Comparison of ENCODE assay signal across 25 cellular contexts in the genomic region with DNA sequence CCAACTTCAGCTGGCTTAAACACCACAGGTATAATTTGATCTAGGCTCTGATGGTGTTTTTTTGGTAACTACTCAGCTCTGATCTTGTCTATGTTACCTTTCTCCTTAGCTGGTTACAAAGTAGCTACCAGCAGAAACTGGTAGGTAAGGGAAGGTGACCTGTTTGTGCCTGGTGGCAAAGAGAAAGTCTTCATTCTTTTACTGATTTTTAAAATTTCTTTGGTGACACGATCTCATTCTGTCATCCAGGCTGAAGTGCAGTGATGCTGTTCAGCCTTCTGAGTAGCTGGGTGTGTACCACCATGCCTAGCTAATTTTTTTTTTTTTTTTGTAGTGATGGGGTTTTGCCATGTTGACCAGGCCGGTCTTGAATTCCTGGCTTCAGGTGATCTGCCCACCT.
DNase-seq lines count a peak whose midpoint lies in the region; ATAC-seq, FAIRE-seq and TF ChIP-seq lines count a peak whose summit lies in the region.
"Had no signal": no experiment of that assay in that cellular context is flagged by ENCODE, and none has a peak within 500 bp of the region (broad histone marks: within the 10 kb centered on the region; RNA-seq: fewer than 3 reads in every experiment).

No MANE protein-coding gene starts in this region.

- H3K36me3 ChIP-seq in GM12878 (ENCODE audit: control insufficient read depth in 2 of 2, insufficient read depth in 2 of 2, low read length in 1 of 2), result peaks cover 0 to 18% of the 10 kb centered on the region in 2 experiments; a peak in 1 of 4 replicates
- H3K36me3 ChIP-seq: HAP-1, SJSA1 had no signal

- TF ChIP-seq EP300 in GM12878 (IDR thresholded peaks at IDR 0.05; ENCODE audit: borderline replicate concordance in 1 of 2, control insufficient read depth in 1 of 2, low read depth in 2 of 2, low read length in 2 of 2), result no peak

- H3K27me3 Mint-ChIP-seq in HFFc6 (ENCODE audit: insufficient read depth), result no peaks in the 10 kb centered on the region
- H3K27me3 Mint-ChIP-seq: CD4-positive, alpha-beta T cell had no signal

- ATAC-seq in GM12878 (no peak), GM19467 (IDR thresholded peaks at IDR 0.05; ENCODE audit: unreplicated experiment) (no peak)
- peak; percentile 14 for ATAC-seq in stimulated activated effector memory CD8-positive, alpha-beta T cell treated with anti-CD3 and anti-CD28 coated beads, Interleukin-12 subunit alpha, Interleukin-12 subunit beta, amount 100 ng/mL, for 72 hours
- ATAC-seq: GM23338, HepG2, K562, Right ventricle myocardium inferior had no signal

- intact Hi-C loops in GM12878 (cut with micrococcal nuclease; ENCODE audit: unreplicated experiment), result no loop called here

- no peaks in the 10 kb centered on the region for H3K27me3 ChIP-seq in GM12878 (replicated peaks in 1 of 2; ENCODE audit: control insufficient read depth in 2 of 2, insufficient read depth in 2 of 2, low read length in 1 of 2)
- H3K27me3 ChIP-seq: BLaER1, MG63, Peyer's patch, SJSA1 had no signal

- no peak for TF ChIP-seq RAD21 in GM12878 (IDR thresholded peaks at IDR 0.05; ENCODE audit: insufficient read depth, low read depth, low read length)

- TF ChIP-seq CTCF in HFFc6 (IDR thresholded peaks at IDR 0.05), result no peak
- TF ChIP-seq CTCF in GM12878 (IDR thresholded peaks at IDR 0.05 in 2 of 3, conservative IDR thresholded peaks at IDR 0.05 in 1 of 3; ENCODE audit: control insufficient read depth in 2 of 3, extremely low read depth in 1 of 3, insufficient read depth in 1 of 3, low read depth in 3 of 3, low read length in 3 of 3), result no peak
- TF ChIP-seq CTCF in GM13977 (IDR thresholded peaks at IDR 0.05; ENCODE audit: extremely low read depth, insufficient read depth, missing control alignments), result no peak

- H3K9me3 Mint-ChIP-seq in HFFc6, result peaks cover 10% of the 10 kb centered on the region
- no peaks in the 10 kb centered on the region for H3K9me3 Mint-ChIP-seq in stimulated activated effector memory CD8-positive, alpha-beta T cell treated with anti-CD3 and anti-CD28 coated beads, Interleukin-12 subunit alpha, Interleukin-12 subunit beta, amount 100 ng/mL, for 72 hours
- H3K9me3 Mint-ChIP-seq: CD4-positive, alpha-beta T cell had no signal

- no TSS peak for BruUV-seq in GM12878 (replicated peaks; lab: Mats Ljungman, UMichigan)

- peaks cover 45% of the 10 kb centered on the region for H3K4me1 ChIP-seq in GM12878 (ENCODE audit: control insufficient read depth, insufficient read depth, low read length)
- H3K4me1 ChIP-seq: BLaER1, HAP-1, SJSA1 had no signal

- H4K20me1 ChIP-seq in GM12878 (ENCODE audit: control insufficient read depth, insufficient read depth), result no peaks in the 10 kb centered on the region
- H4K20me1 ChIP-seq: BLaER1 had no signal

- H3K79me2 ChIP-seq in GM12878 (ENCODE audit: control insufficient read depth, insufficient read depth, low read length), result peaks cover 35% of the 10 kb centered on the region

- RAD21 ChIA-PET in GM12878 (lab: Charles Lee; ENCODE audit: unreplicated experiment), result interaction anchor here (1.2 kb wide), 1 partner anchor 41 kb away, joined by 3 read pairs; no protein-coding TSS in a partner anchor

- no peak overlapping the region for H2AFZ ChIP-seq in GM12878 (ENCODE audit: control insufficient read depth, low read depth, low read length)
- H2AFZ ChIP-seq: GM23338 had no signal

- peaks cover 2% of the 10 kb centered on the region; the same call in 2 of the 3 replicates for H3K9me3 ChIP-seq in GM12878 (replicated peaks; ENCODE audit: control insufficient read depth, insufficient read depth, low read length)
- H3K9me3 ChIP-seq: HAP-1, Peyer's patch had no signal

- peaks cover 11% of the 10 kb centered on the region for H3K4me1 Mint-ChIP-seq in HFFc6 (ENCODE audit: low read depth)
- H3K4me1 Mint-ChIP-seq in stimulated activated effector memory CD8-positive, alpha-beta T cell treated with anti-CD3 and anti-CD28 coated beads, Interleukin-12 subunit alpha, Interleukin-12 subunit beta, amount 100 ng/mL, for 72 hours, result peaks cover 10% of the 10 kb centered on the region
- H3K4me1 Mint-ChIP-seq: GM23338 had no signal

- SMC1A ChIA-PET in GM12878 (lab: Charles Lee; ENCODE audit: uncharacterized antibody, unreplicated experiment), result interaction anchor here (0.9 to 1.6 kb wide), 3 partner anchors 11 to 78 kb away, joined by 3 to 5 read pairs (median 3); no protein-coding TSS in a partner anchor

- peak overlapping the region; percentile 46; the same call in 1 of the 2 replicates for H3K27ac Mint-ChIP-seq in HFFc6
- H3K27ac Mint-ChIP-seq in stimulated activated effector memory CD8-positive, alpha-beta T cell treated with anti-CD3 and anti-CD28 coated beads, Interleukin-12 subunit alpha, Interleukin-12 subunit beta, amount 100 ng/mL, for 72 hours, result no peak overlapping the region
- H3K27ac Mint-ChIP-seq: CD4-positive, alpha-beta T cell; GM23338 had no signal

- no peak overlapping the region for H3K4me3 ChIP-seq in GM12878
- H3K4me3 ChIP-seq: BLaER1, GM23338, HAP-1, K562, MG63, Peyer's patch, SJSA1 had no signal

- DNase-seq in GM12891 (ENCODE audit: insufficient read length, low spot score) (no peak), HFFc6 (no peak), GM12878 (ENCODE audit: low read depth, low spot score) (no peak), GM13977 (ENCODE audit: low spot score) (no peak), iPS-NIHi11 (ENCODE audit: low spot score) (no peak)
- DNase-seq in stimulated activated effector memory CD8-positive, alpha-beta T cell treated with anti-CD3 and anti-CD28 coated beads, Interleukin-12 subunit alpha, Interleukin-12 subunit beta, amount 100 ng/mL, for 72 hours (ENCODE audit: low spot score in 2 of 2), result no peak
- DNase-seq: CD4-positive, alpha-beta T cell; COR-L47; DMS79; MG63; NCI-H1048; NCI-H1417 treated with DMSO at 0.1 percent for 48 hours; NCI-H187 treated with DMSO at 0.1 percent for 48 hours; NCI-H774; NK-92 treated with Interleukin-12 subunit alpha and Interleukin-12 subunit beta, amount 100 ng/mL, for 24 hours; Peyer's patch had no signal

- in situ Hi-C loops in GM12878 (cut with MboI), result loop anchor here (25.0 kb wide), 1 partner anchor 784 kb away; no protein-coding TSS in a partner anchor
- in situ Hi-C loops in GM13977 (cut with MboI; ENCODE audit: low pct_unique_long_range_greater_than_20kb, low sequenced_read_pairs, unreplicated experiment), result no loop called here

- peak overlapping the region; percentile 63; the same call in 1 of the 2 replicates for H3K4me2 ChIP-seq in GM12878 (ENCODE audit: control insufficient read depth, insufficient read depth)
- H3K4me2 ChIP-seq: BLaER1, GM23338 had no signal

- no peak overlapping the region for H3K4me3 Mint-ChIP-seq in HFFc6
- no peak overlapping the region for H3K4me3 Mint-ChIP-seq in stimulated activated effector memory CD8-positive, alpha-beta T cell treated with anti-CD3 and anti-CD28 coated beads, Interleukin-12 subunit alpha, Interleukin-12 subunit beta, amount 100 ng/mL, for 72 hours
- H3K4me3 Mint-ChIP-seq: CD4-positive, alpha-beta T cell; GM23338 had no signal

- peak overlapping the region; percentile 56 for H3K27ac ChIP-seq in GM12878 (ENCODE audit: control insufficient read depth, insufficient read depth)
- H3K27ac ChIP-seq: BLaER1, HL-60, Peyer's patch, SJSA1 had no signal

- peaks cover 16% of the 10 kb centered on the region for H3K36me3 Mint-ChIP-seq in HFFc6 (ENCODE audit: low read depth)
- H3K36me3 Mint-ChIP-seq in stimulated activated effector memory CD8-positive, alpha-beta T cell treated with anti-CD3 and anti-CD28 coated beads, Interleukin-12 subunit alpha, Interleukin-12 subunit beta, amount 100 ng/mL, for 72 hours, result peaks cover 65% of the 10 kb centered on the region

- FAIRE-seq in GM12891 (lab: Jason Lieb, UNC) (peak; percentile 66), GM12878 (lab: Jason Lieb, UNC) (no peak)
- FAIRE-seq: HepG2, K562 had no signal

- no peak overlapping the region for H3K9ac ChIP-seq in GM12878 (ENCODE audit: control insufficient read depth, insufficient read depth, low read length)
- H3K9ac ChIP-seq: BLaER1 had no signal

- 62% methylated on average over 2 of the region's 2 CpGs for WGBS in GM12878 (ENCODE audit: insufficient coverage, insufficient replicate concordance, low lambda C conversion rate, missing lambda C conversion rate)

- CTCF ChIA-PET in GM12878 (lab: Yijun Ruan, JAX), result interaction anchor here (0.8 to 1.5 kb wide), 3 partner anchors 116 to 802 kb away, joined by 3 to 6 read pairs (median 4); no protein-coding TSS in a partner anchor

- POLR2A ChIA-PET in GM12878 (lab: Charles Lee), result interaction anchor here (0.6 kb wide), 1 partner anchor 618 kb away, joined by 3 read pairs; no protein-coding TSS in a partner anchor

- TF ChIP-seq POLR2A in GM12891 (IDR thresholded peaks at IDR 0.05; ENCODE audit: low read depth, low read length) (no peak), GM12878 (IDR thresholded peaks at IDR 0.05; ENCODE audit: low read depth, low read length) (no peak)

TF ChIP-seq in GM12891, 5 proteins besides CTCF, POLR2A, EP300 and RAD21:
- TF ChIP-seq TAF1 (IDR thresholded peaks at IDR 0.05; ENCODE audit: low read depth, low read length) (no peak), POLR2AphosphoS5 (IDR thresholded peaks at IDR 0.05; ENCODE audit: low read depth, low read length) (no peak), SPI1 (IDR thresholded peaks at IDR 0.05; ENCODE audit: low read depth, low read length) (no peak), POU2F2 (IDR thresholded peaks at IDR 0.05; ENCODE audit: low read depth, low read length) (no peak), PAX5 (IDR thresholded peaks at IDR 0.05; ENCODE audit: insufficient read depth, low read length, severe bottlenecking) (no peak)

TF ChIP-seq in GM12878, 131 proteins besides CTCF, POLR2A, EP300 and RAD21 (continues in another document):
- TF ChIP-seq PAX8 (IDR thresholded peaks at IDR 0.05) (no peak), BCL11A (IDR thresholded peaks at IDR 0.05; ENCODE audit: low read depth, low read length) (no peak)
- TF ChIP-seq, protein P1, sequence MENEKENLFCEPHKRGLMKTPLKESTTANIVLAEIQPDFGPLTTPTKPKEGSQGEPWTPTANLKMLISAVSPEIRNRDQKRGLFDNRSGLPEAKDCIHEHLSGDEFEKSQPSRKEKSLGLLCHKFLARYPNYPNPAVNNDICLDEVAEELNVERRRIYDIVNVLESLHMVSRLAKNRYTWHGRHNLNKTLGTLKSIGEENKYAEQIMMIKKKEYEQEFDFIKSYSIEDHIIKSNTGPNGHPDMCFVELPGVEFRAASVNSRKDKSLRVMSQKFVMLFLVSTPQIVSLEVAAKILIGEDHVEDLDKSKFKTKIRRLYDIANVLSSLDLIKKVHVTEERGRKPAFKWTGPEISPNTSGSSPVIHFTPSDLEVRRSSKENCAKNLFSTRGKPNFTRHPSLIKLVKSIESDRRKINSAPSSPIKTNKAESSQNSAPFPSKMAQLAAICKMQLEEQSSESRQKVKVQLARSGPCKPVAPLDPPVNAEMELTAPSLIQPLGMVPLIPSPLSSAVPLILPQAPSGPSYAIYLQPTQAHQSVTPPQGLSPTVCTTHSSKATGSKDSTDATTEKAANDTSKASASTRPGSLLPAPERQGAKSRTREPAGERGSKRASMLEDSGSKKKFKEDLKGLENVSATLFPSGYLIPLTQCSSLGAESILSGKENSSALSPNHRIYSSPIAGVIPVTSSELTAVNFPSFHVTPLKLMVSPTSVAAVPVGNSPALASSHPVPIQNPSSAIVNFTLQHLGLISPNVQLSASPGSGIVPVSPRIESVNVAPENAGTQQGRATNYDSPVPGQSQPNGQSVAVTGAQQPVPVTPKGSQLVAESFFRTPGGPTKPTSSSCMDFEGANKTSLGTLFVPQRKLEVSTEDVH (IDR thresholded peaks at IDR 0.05; ENCODE audit: low read depth, partially characterized antibody), result no peak
